Comparison of ENCODE assay signal across 1 cellular context in genomic region chr12:56221757-56222530, GRCh38.
TF ChIP-seq lines count a peak whose summit lies in the region.

TSS of gene RNF41 (minus strand) at chr12:56221922. CDS start at chr12:56214047, 7,875 bp downstream.

TF ChIP-seq in K562, 482 proteins besides CTCF, POLR2A, EP300 and RAD21 (continued from another document and continues in another):
- peak; percentile 70 for TF ChIP-seq MYC (IDR thresholded peaks at IDR 0.05; ENCODE audit: low read depth, low read length)
- TF ChIP-seq MYC (CRISPR knock-in tag; IDR thresholded peaks at IDR 0.05; ENCODE audit: borderline replicate concordance, low read depth), result no peak; the same call in 1 of the 2 replicates
- 0 out of 2 replicates have a peak, but pooled peaks have one; percentile 39 for TF ChIP-seq GATAD2A (IDR thresholded peaks at IDR 0.05)
- no peak for TF ChIP-seq ZNF696 (CRISPR knock-in tag; conservative IDR thresholded peaks at IDR 0.05)
- TF ChIP-seq PCBP1 (IDR thresholded peaks at IDR 0.05; ENCODE audit: low read depth, low read length, poor library complexity, severe bottlenecking), result peak; percentile 56
- peak; percentile 83 for TF ChIP-seq L3MBTL2 (IDR thresholded peaks at IDR 0.05)
- TF ChIP-seq ATF7 (IDR thresholded peaks at IDR 0.05), result peak; percentile 28; the same call in 1 of the 2 replicates
- TF ChIP-seq CBFB (CRISPR knock-in tag; IDR thresholded peaks at IDR 0.05), result peak; percentile 66; the same call in 1 of the 2 replicates
- peak; percentile 89 for TF ChIP-seq PHF8 (IDR thresholded peaks at IDR 0.05; ENCODE audit: borderline replicate concordance, low read length)
- TF ChIP-seq ELF1 (tag; IDR thresholded peaks at IDR 0.05), result peak; percentile 54
- TF ChIP-seq SMAD4 (CRISPR knock-in tag; conservative IDR thresholded peaks at IDR 0.05), result peak; percentile 92
- TF ChIP-seq TEAD4 (IDR thresholded peaks at IDR 0.05; ENCODE audit: low read length), result 0 out of 2 replicates have a peak, but pooled peaks have one; percentile 24
- TF ChIP-seq TEAD4 (CRISPR knock-in tag; IDR thresholded peaks at IDR 0.05; ENCODE audit: borderline replicate concordance), result no peak
- peak; percentile 91 for TF ChIP-seq CREM (IDR thresholded peaks at IDR 0.05; ENCODE audit: low read depth)
- TF ChIP-seq POU5F1 (IDR thresholded peaks at IDR 0.05; ENCODE audit: borderline replicate concordance, low read depth, low read length, partially characterized antibody), result no peak
- no peak for TF ChIP-seq ZNF133 (CRISPR knock-in tag; IDR thresholded peaks at IDR 0.05)
- TF ChIP-seq ZNF830 (CRISPR knock-in tag; IDR thresholded peaks at IDR 0.05), result 0 out of 2 replicates have a peak, but pooled peaks have one; percentile 15
- TF ChIP-seq THAP12 (CRISPR knock-in tag; IDR thresholded peaks at IDR 0.05), result peak; percentile 86
- peak; percentile 67; the same call in 1 of the 2 replicates for TF ChIP-seq ZNF766 (CRISPR knock-in tag; conservative IDR thresholded peaks at IDR 0.05)
- no peak for TF ChIP-seq PYGO2 (tag; IDR thresholded peaks at IDR 0.05)
- TF ChIP-seq USF1 (CRISPR knock-in tag; IDR thresholded peaks at IDR 0.05), result peak; percentile 30; the same call in 1 of the 2 replicates
- TF ChIP-seq MGA (IDR thresholded peaks at IDR 0.05), result peak; percentile 72
- peak; percentile 55; the same call in 1 of the 2 replicates for TF ChIP-seq MITF (IDR thresholded peaks at IDR 0.05)
- no peak for TF ChIP-seq ELK3 (CRISPR knock-in tag; IDR thresholded peaks at IDR 0.05)
- no peak for TF ChIP-seq GTF2B (IDR thresholded peaks at IDR 0.05; ENCODE audit: extremely low read depth, insufficient read length)
- no peak for TF ChIP-seq ZBTB11 (CRISPR knock-in tag; IDR thresholded peaks at IDR 0.05)
- 0 out of 2 replicates have a peak, but pooled peaks have one; percentile 9 for TF ChIP-seq HES1 (IDR thresholded peaks at IDR 0.05; ENCODE audit: low read depth)
- TF ChIP-seq MYNN (IDR thresholded peaks at IDR 0.05), result 0 out of 2 replicates have a peak, but pooled peaks have one; percentile 12
- no peak for TF ChIP-seq MYNN (CRISPR knock-in tag; IDR thresholded peaks at IDR 0.05)
- TF ChIP-seq SRSF3 (IDR thresholded peaks at IDR 0.05; ENCODE audit: insufficient read depth, low read length), result no peak
- peak; percentile 47; the same call in 1 of the 2 replicates for TF ChIP-seq ZNF740 (CRISPR knock-in tag; IDR thresholded peaks at IDR 0.05)
- TF ChIP-seq ZNF740 (tag; IDR thresholded peaks at IDR 0.05), result no peak
- no peak for TF ChIP-seq HDAC6 (IDR thresholded peaks at IDR 0.05; ENCODE audit: low read depth, low read length)
